Comparison of ENCODE assay signal across 21 cellular contexts in the genomic region with DNA sequence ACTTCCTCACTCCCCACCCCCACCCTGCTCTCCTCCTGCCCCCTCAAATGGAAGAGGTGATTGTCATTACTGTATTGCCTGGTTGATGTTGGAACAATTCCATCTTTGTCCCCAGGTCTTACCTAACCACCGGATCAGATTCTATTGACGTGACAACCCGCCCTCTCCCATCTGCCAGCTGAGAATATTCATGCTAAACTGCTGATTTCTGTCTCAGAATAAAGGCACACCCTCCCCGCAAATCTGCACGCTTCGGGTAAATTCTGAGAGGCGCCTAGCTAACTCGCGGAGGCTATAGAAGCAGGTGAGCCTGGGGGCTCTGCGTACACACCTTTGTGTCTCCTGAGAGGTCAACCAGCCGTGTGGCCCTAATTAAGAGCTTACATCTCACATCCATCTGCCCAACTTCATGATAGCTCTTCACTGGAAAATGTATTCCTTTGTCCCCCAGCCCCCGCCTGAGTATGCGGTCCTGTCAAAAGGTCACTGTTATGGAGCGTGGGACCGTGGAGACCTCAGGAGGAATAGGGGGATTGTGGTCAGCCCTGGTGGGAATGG.
DNase-seq lines count a peak whose midpoint lies in the region; ATAC-seq and TF ChIP-seq lines count a peak whose summit lies in the region.
"Had no signal": no experiment of that assay in that cellular context is flagged by ENCODE, and none has a peak within 500 bp of the region (broad histone marks: within the 10 kb centered on the region; RNA-seq: fewer than 3 reads in every experiment).

No MANE protein-coding gene starts in this region.

- intact Hi-C loops in left colon (cut with DNase I, micrococcal nuclease): no loop called here

- CTCF ChIA-PET in GM10248 (lab: Yijun Ruan, JAX): interaction anchor here (1.0 kb wide), 1 partner anchor 13 kb away, joined by 3 read pairs; no protein-coding TSS in a partner anchor

- POLR2A ChIA-PET in GM10248 (lab: Yijun Ruan, JAX): no interaction called here

- peak; percentile 51 for DNase-seq in NCI-H1436 (lab: John Stamatoyannopoulos, UW)
- no peak for DNase-seq in NCI-H1436 treated with DMSO at 0.1 percent for 48 hours (lab: John Stamatoyannopoulos, UW)
- DNase-seq in NCI-H2107 (lab: John Stamatoyannopoulos, UW): peak; percentile 64
- peak; percentile 100 for DNase-seq in NCI-H748 (lab: John Stamatoyannopoulos, UW; ENCODE audit: unreplicated experiment)
- peak; percentile 49 for DNase-seq in putamen (ENCODE audit: low spot score)
- no peak for DNase-seq in left colon
- DNase-seq in GM10248 (ENCODE audit: extremely low spot score): no peak
- DNase-seq in midbrain (lab: John Stamatoyannopoulos, UW): no peak
- DNase-seq: 8988T; activated CD4-positive, alpha-beta T cell treated with anti-CD3 and anti-CD28 coated beads for 48 hours; activated naive CD4-positive, alpha-beta T cell; activated T-cell treated with anti-CD3 and anti-CD28 coated beads, Interleukin-2, amount 50 U/mL, for 48 hours; body of pancreas; effector CD4-positive, alpha-beta T cell; KG1; left cardiac atrium; NCI-H446 treated with DMSO at 0.1 percent for 48 hours; small intestine; stimulated activated CD4-positive, alpha-beta T cell treated with anti-CD3 and anti-CD28 coated beads, Interleukin-1b, Interleukin-23, amount 100 ng/mL, for 48 hours; trophoblast cell had no signal

- ATAC-seq in left colon: no peak
- ATAC-seq: body of pancreas; CD8-positive, alpha-beta T cell; left cardiac atrium had no signal

- TF ChIP-seq CTCF in GM10248 (IDR thresholded peaks at IDR 0.05; ENCODE audit: control extremely low read depth, extremely low read depth, low read depth, missing control alignments): no peak

Comparison
In these comparisons a context has a peak if more than half of its experiments do, and no peak if none do; other contexts are left out.
1. DNase-seq: peak in NCI-H1436 (single experiment), NCI-H2107 (single experiment), NCI-H748 (single experiment) and putamen (single experiment); none in NCI-H1436 treated with DMSO at 0.1 percent for 48 hours (single experiment), left colon (0 of 2), GM10248 (single experiment) and midbrain (single experiment).